In genomic region chr15:61018083-61018482, GRCh38 we compare ENCODE assay signal across 1 cellular context.
TF ChIP-seq lines count a peak whose summit lies in the region.

No MANE protein-coding gene starts in this region.

TF ChIP-seq in GM23338, 12 proteins besides CTCF, POLR2A, EP300 and RAD21 (continued from another document):
- TF ChIP-seq REST (IDR thresholded peaks at IDR 0.05; ENCODE audit: unreplicated experiment): no peak
- TF ChIP-seq NANOG (IDR thresholded peaks at IDR 0.05; ENCODE audit: borderline replicate concordance): no peak
- TF ChIP-seq ZNF331 (CRISPR knock-in tag; IDR thresholded peaks at IDR 0.05; ENCODE audit: low read depth): no peak
- no peak for TF ChIP-seq EZH2 (IDR thresholded peaks at IDR 0.05; ENCODE audit: low read depth, unreplicated experiment)
- TF ChIP-seq ETS1 (IDR thresholded peaks at IDR 0.05): no peak
- TF ChIP-seq POLR2AphosphoS5 (IDR thresholded peaks at IDR 0.05; ENCODE audit: low read depth): no peak
- TF ChIP-seq ZNF114 (CRISPR knock-in tag; IDR thresholded peaks at IDR 0.05): no peak
